In the genomic region with DNA sequence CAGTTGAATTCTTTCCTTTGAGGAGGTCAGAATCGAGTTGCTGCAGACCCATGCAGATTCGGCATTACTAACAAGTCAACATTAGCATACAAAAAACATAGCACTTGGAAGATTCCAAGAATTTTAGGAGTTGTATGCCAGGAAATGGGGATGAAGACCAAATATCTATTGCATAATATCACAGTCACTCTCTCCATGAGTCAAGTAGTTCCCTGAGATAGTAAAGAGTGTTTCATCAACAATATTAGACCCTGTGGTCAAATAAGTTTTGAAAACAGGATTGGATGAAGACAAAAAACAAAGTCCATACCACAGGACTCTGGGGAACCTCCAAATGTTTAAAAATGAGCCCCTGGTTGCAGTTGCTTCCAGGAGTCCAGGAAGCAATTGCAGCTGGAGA, we compare ENCODE assay signal across 15 cellular contexts. TPM values are rescaled to one million over a fixed set of nuclear protein-coding genes. Genes with fewer than 3 reads are reported as not detected.
DNase-seq lines count a peak whose midpoint lies in the region; ATAC-seq, FAIRE-seq and TF ChIP-seq lines count a peak whose summit lies in the region.
"Had no signal": no experiment of that assay in that cellular context is flagged by ENCODE, and none has a peak within 500 bp of the region (broad histone marks: within the 10 kb centered on the region; RNA-seq: fewer than 3 reads in every experiment).

No MANE protein-coding gene starts in this region.

- H3K4me3 ChIP-seq in astrocyte (ENCODE audit: insufficient read depth, low read depth, low read length) = no peak overlapping the region
- H3K4me3 ChIP-seq: testis had no signal

- peaks cover 6% of the 10 kb centered on the region for H3K27me3 Mint-ChIP-seq in astrocyte (ENCODE audit: low read depth, unreplicated experiment)
- no peaks in the 10 kb centered on the region for H3K27me3 Mint-ChIP-seq in stimulated activated naive CD8-positive, alpha-beta T cell treated with anti-CD3 and anti-CD28 coated beads, Interleukin-15, amount 100 ng/mL, for 72 hours
- H3K27me3 Mint-ChIP-seq in natural killer cell (ENCODE audit: low read depth in 2 of 2) = peaks cover 26 to 46% of the 10 kb centered on the region in 2 donors
- H3K27me3 Mint-ChIP-seq: activated CD4-positive, alpha-beta memory T cell treated with anti-CD3 and anti-CD28 coated beads, Interleukin-2, amount 10 ng/mL, durations not matched to agents 7 days and 5 days had no signal

- H3K27ac ChIP-seq in astrocyte (ENCODE audit: low read depth, low read length) (no peak overlapping the region), foreskin keratinocyte (no peak overlapping the region)
- H3K27ac ChIP-seq: testis had no signal

- peaks cover 5% of the 10 kb centered on the region for H3K27me3 ChIP-seq in astrocyte (ENCODE audit: insufficient read depth, low read length)
- H3K27me3 ChIP-seq in foreskin keratinocyte = no peaks in the 10 kb centered on the region
- H3K27me3 ChIP-seq: testis had no signal

- H3K36me3 Mint-ChIP-seq in astrocyte (ENCODE audit: low read depth, unreplicated experiment) (no peaks in the 10 kb centered on the region), natural killer cell (no peaks in the 10 kb centered on the region)
- H3K36me3 Mint-ChIP-seq: activated naive CD4-positive, alpha-beta T cell treated with anti-CD3 and anti-CD28 coated beads, Interleukin-2, amount 10 ng/mL, durations not matched to agents 7 days and 5 days had no signal

- H3K9me3 ChIP-seq in astrocyte (ENCODE audit: insufficient read depth, low read depth, low read length) = no peaks in the 10 kb centered on the region
- H3K9me3 ChIP-seq: testis had no signal

- no peaks in the 10 kb centered on the region for H4K20me1 ChIP-seq in astrocyte (ENCODE audit: insufficient read depth, low read length)

- H3K27ac Mint-ChIP-seq in astrocyte (ENCODE audit: unreplicated experiment) = no peak overlapping the region
- no peak overlapping the region for H3K27ac Mint-ChIP-seq in stimulated activated naive CD8-positive, alpha-beta T cell treated with anti-CD3 and anti-CD28 coated beads, Interleukin-15, amount 100 ng/mL, for 72 hours
- no peak overlapping the region for H3K27ac Mint-ChIP-seq in natural killer cell
- H3K27ac Mint-ChIP-seq: activated CD4-positive, alpha-beta memory T cell treated with anti-CD3 and anti-CD28 coated beads, Interleukin-2, amount 10 ng/mL, durations not matched to agents 7 days and 5 days; activated naive CD4-positive, alpha-beta T cell treated with anti-CD3 and anti-CD28 coated beads, Interleukin-2, amount 10 ng/mL, durations not matched to agents 7 days and 5 days had no signal

- intact Hi-C loops in natural killer cell (cut with micrococcal nuclease) = no loop called here

- H3K4me1 ChIP-seq in astrocyte (ENCODE audit: insufficient read depth, low read length) (no peaks in the 10 kb centered on the region), foreskin keratinocyte (no peaks in the 10 kb centered on the region)
- H3K4me1 ChIP-seq: testis had no signal

- no peak overlapping the region for H3K4me3 Mint-ChIP-seq in astrocyte (ENCODE audit: unreplicated experiment)
- no peak overlapping the region for H3K4me3 Mint-ChIP-seq in stimulated activated naive CD8-positive, alpha-beta T cell treated with anti-CD3 and anti-CD28 coated beads, Interleukin-15, amount 100 ng/mL, for 72 hours
- H3K4me3 Mint-ChIP-seq in natural killer cell = no peak overlapping the region
- H3K4me3 Mint-ChIP-seq: activated CD4-positive, alpha-beta memory T cell treated with anti-CD3 and anti-CD28 coated beads, Interleukin-2, amount 10 ng/mL, durations not matched to agents 7 days and 5 days; activated naive CD4-positive, alpha-beta T cell treated with anti-CD3 and anti-CD28 coated beads, Interleukin-2, amount 10 ng/mL, durations not matched to agents 7 days and 5 days had no signal

- H3K9ac ChIP-seq in astrocyte (ENCODE audit: low read length) = no peak overlapping the region

- H3K36me3 ChIP-seq in astrocyte (ENCODE audit: insufficient read depth, low read length) = no peaks in the 10 kb centered on the region

- no peaks in the 10 kb centered on the region for H3K79me2 ChIP-seq in astrocyte (ENCODE audit: insufficient read depth, low read length)

- peaks cover 8% of the 10 kb centered on the region for H3K4me1 Mint-ChIP-seq in astrocyte (ENCODE audit: low read depth, unreplicated experiment)
- peaks cover 26% of the 10 kb centered on the region for H3K4me1 Mint-ChIP-seq in stimulated activated naive CD8-positive, alpha-beta T cell treated with anti-CD3 and anti-CD28 coated beads, Interleukin-15, amount 100 ng/mL, for 72 hours
- peaks cover 4 to 5% of the 10 kb centered on the region in 2 donors for H3K4me1 Mint-ChIP-seq in natural killer cell

- H2AFZ ChIP-seq in astrocyte (ENCODE audit: low read depth, low read length) = no peak overlapping the region

- peak; percentile 65 for FAIRE-seq in astrocyte (lab: Jason Lieb, UNC)
- FAIRE-seq: kidney had no signal

- H3K4me2 ChIP-seq in astrocyte (ENCODE audit: low read length) = peak overlapping the region; percentile 30

- no peak for TF ChIP-seq CTCF in astrocyte (IDR thresholded peaks at IDR 0.05; ENCODE audit: insufficient read depth, low read depth, low read length)
- TF ChIP-seq CTCF in foreskin keratinocyte (conservative IDR thresholded peaks at IDR 0.05) = no peak
- TF ChIP-seq CTCF in natural killer cell (IDR thresholded peaks at IDR 0.05) = no peak

- H3K9me3 Mint-ChIP-seq in astrocyte (ENCODE audit: unreplicated experiment) = peaks cover 2% of the 10 kb centered on the region
- H3K9me3 Mint-ChIP-seq in stimulated activated naive CD8-positive, alpha-beta T cell treated with anti-CD3 and anti-CD28 coated beads, Interleukin-15, amount 100 ng/mL, for 72 hours = no peaks in the 10 kb centered on the region
- no peaks in the 10 kb centered on the region for H3K9me3 Mint-ChIP-seq in natural killer cell
- H3K9me3 Mint-ChIP-seq: activated CD4-positive, alpha-beta memory T cell treated with anti-CD3 and anti-CD28 coated beads, Interleukin-2, amount 10 ng/mL, durations not matched to agents 7 days and 5 days; activated naive CD4-positive, alpha-beta T cell treated with anti-CD3 and anti-CD28 coated beads, Interleukin-2, amount 10 ng/mL, durations not matched to agents 7 days and 5 days had no signal

- no peak for ATAC-seq in foreskin keratinocyte
- no peak for ATAC-seq in HG03139 (IDR thresholded peaks at IDR 0.05; ENCODE audit: unreplicated experiment)
- no peak for ATAC-seq in stimulated activated naive CD8-positive, alpha-beta T cell treated with anti-CD3 and anti-CD28 coated beads, Interleukin-15, amount 100 ng/mL, for 72 hours
- ATAC-seq in natural killer cell = no peak

- DNase-seq in ELR (ENCODE audit: low read depth) = peak; percentile 69
- DNase-seq in astrocyte (ENCODE audit: low read depth) = peak; percentile 82
- peak; percentile 27 to 45 for DNase-seq in foreskin keratinocyte
- peak; percentile 68 for DNase-seq in renal cortical epithelial cell (ENCODE audit: low read depth)
- no peak for DNase-seq in 8988T
- no peak for DNase-seq in stimulated activated naive CD8-positive, alpha-beta T cell treated with anti-CD3 and anti-CD28 coated beads, Interleukin-15, amount 100 ng/mL, for 72 hours
- no peak for DNase-seq in natural killer cell
- DNase-seq: activated CD4-positive, alpha-beta memory T cell treated with anti-CD3 and anti-CD28 coated beads, Interleukin-2, amount 10 ng/mL, durations not matched to agents 7 days and 5 days; activated naive CD4-positive, alpha-beta T cell treated with anti-CD3 and anti-CD28 coated beads, Interleukin-2, amount 10 ng/mL, durations not matched to agents 7 days and 5 days; kidney; NCI-H1417 treated with DMSO at 0.1 percent for 48 hours; occipital lobe; stimulated activated CD4-positive, alpha-beta T cell treated with anti-CD3 and anti-CD28 coated beads, Interleukin-2, amount 100 ng/mL, for 48 hours; testis had no signal

RNA-seq across cellular contexts. Expression of gene FYCO1, which starts 11.0 kb away (rescaled TPM):
- 19.7 and 20.9 TPM in 2 replicates for total RNA-seq in astrocyte
- 14.1 and 18.7 TPM in 2 replicates for total RNA-seq in foreskin keratinocyte
- 4.4 and 6.4 TPM in 2 replicates for polyA plus RNA-seq in foreskin keratinocyte
- 11.1 and 46.2 TPM in 2 replicates for total RNA-seq in renal cortical epithelial cell
- 10 to 100 TPM; 23.0 to 28.4 (median 27.5) TPM for total RNA-seq in natural killer cell

RNA-seq across cellular contexts. Expression of gene XCR1, which starts 20.6 kb away (rescaled TPM):
- not detected in 2 replicates for total RNA-seq in astrocyte
- total RNA-seq in foreskin keratinocyte = not detected in 2 replicates
- not detected in 2 replicates for polyA plus RNA-seq in foreskin keratinocyte
- not detected in 2 replicates for total RNA-seq in renal cortical epithelial cell
- total RNA-seq in natural killer cell = under 1 TPM in 1 of 3 donors, not detected in 2; 0.21 TPM
- total RNA-seq: activated CD4-positive, alpha-beta memory T cell treated with anti-CD3 and anti-CD28 coated beads, Interleukin-2, amount 10 ng/mL, durations not matched to agents 7 days and 5 days; occipital lobe had no signal

Comparison
In these comparisons a context has a peak if more than half of its experiments do, and no peak if none do; other contexts are left out.
1. DNase-seq: peak in ELR (single experiment), astrocyte (single experiment), foreskin keratinocyte (2 of 2) and renal cortical epithelial cell (single experiment); none in 8988T (single experiment), stimulated activated naive CD8-positive, alpha-beta T cell treated with anti-CD3 and anti-CD28 coated beads, Interleukin-15, amount 100 ng/mL, for 72 hours (0 of 2) and natural killer cell (single experiment).